In the genomic region with DNA sequence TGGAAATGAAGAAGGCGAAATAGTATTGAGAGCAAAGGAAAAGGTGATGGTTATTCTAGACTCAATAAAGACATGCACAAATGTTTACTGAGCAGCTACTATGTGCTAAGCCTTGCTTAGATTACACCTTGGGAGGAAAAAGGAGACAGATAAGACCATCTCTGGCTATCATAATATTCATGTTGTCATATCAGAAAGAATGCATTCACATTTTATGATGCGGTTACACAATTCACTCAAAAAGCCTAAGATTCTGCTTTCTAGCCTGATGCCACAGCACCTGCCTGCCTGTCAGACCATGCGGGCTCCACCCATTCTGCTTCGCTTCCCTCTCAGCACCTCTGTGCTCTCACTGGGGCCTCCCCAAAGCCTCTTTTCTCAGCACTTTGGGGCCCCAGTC, we compare ENCODE assay signal across 10 cellular contexts.
"Had no signal": no experiment of that assay in that cellular context is flagged by ENCODE, and none has a peak within 500 bp of the region (broad histone marks: within the 10 kb centered on the region; RNA-seq: fewer than 3 reads in every experiment).

No MANE protein-coding gene starts in this region.

- H3K9me3 Mint-ChIP-seq: activated CD4-positive, alpha-beta memory T cell treated with anti-CD3 and anti-CD28 coated beads, Interleukin-2, amount 10 ng/mL, durations not matched to agents 7 days and 5 days had no signal

- H3K9me3 ChIP-seq: ovary, transverse colon had no signal

- ATAC-seq: foreskin keratinocyte had no signal

- H3K27me3 ChIP-seq: foreskin keratinocyte, ovary, transverse colon had no signal

- H3K27ac Mint-ChIP-seq: activated CD4-positive, alpha-beta memory T cell treated with anti-CD3 and anti-CD28 coated beads, Interleukin-2, amount 10 ng/mL, durations not matched to agents 7 days and 5 days; activated naive CD8-positive, alpha-beta T cell had no signal

- DNase-seq: activated CD4-positive, alpha-beta memory T cell treated with anti-CD3 and anti-CD28 coated beads, Interleukin-2, amount 10 ng/mL, durations not matched to agents 7 days and 5 days; activated CD4-positive, alpha-beta T cell treated with anti-CD3 and anti-CD28 coated beads for 1 hour; activated gamma-delta T cell; activated T-cell treated with anti-CD3 and anti-CD28 coated beads, Interleukin-2, amount 50 U/mL, for 48 hours; foreskin keratinocyte; small intestine; T-helper 9 cell; transverse colon had no signal

- H3K36me3 Mint-ChIP-seq: activated naive CD8-positive, alpha-beta T cell had no signal

- H3K27ac ChIP-seq: foreskin keratinocyte, ovary, transverse colon had no signal

- H3K36me3 ChIP-seq: ovary, transverse colon had no signal

- H3K4me1 Mint-ChIP-seq: activated CD4-positive, alpha-beta memory T cell treated with anti-CD3 and anti-CD28 coated beads, Interleukin-2, amount 10 ng/mL, durations not matched to agents 7 days and 5 days had no signal

- H3K4me1 ChIP-seq: foreskin keratinocyte, transverse colon had no signal

- H3K4me3 ChIP-seq: ovary, transverse colon had no signal

- H3K27me3 Mint-ChIP-seq: activated naive CD8-positive, alpha-beta T cell had no signal

- H3K4me3 Mint-ChIP-seq: activated CD4-positive, alpha-beta memory T cell treated with anti-CD3 and anti-CD28 coated beads, Interleukin-2, amount 10 ng/mL, durations not matched to agents 7 days and 5 days; activated naive CD8-positive, alpha-beta T cell had no signal
